ENCODE assay signal across 9 cellular contexts in genomic region chr16:78444-79145, GRCh38. TPM values are rescaled to one million over a fixed set of nuclear protein-coding genes. Genes with fewer than 3 reads are reported as not detected.
DNase-seq lines count a peak whose midpoint lies in the region; FAIRE-seq and TF ChIP-seq lines count a peak whose summit lies in the region.
"Had no signal": no experiment of that assay in that cellular context is flagged by ENCODE, and none has a peak within 500 bp of the region (broad histone marks: within the 10 kb centered on the region; RNA-seq: fewer than 3 reads in every experiment).

No MANE protein-coding gene starts in this region.

- no peak for FAIRE-seq in H1 (lab: Jason Lieb, UNC)
- FAIRE-seq: endometrium had no signal

- no peak overlapping the region for H3K14ac ChIP-seq in H1 (ENCODE audit: insufficient read length)

- peak overlapping the region; percentile 78; the same call in 1 of the 2 replicates for H3K18ac ChIP-seq in H1 (ENCODE audit: extremely low read depth, low read length)

- H2BK20ac ChIP-seq in H1 (ENCODE audit: low read length), result no peak overlapping the region

- peaks cover 15% of the 10 kb centered on the region; the same call in 1 of the 2 replicates for H3K23me2 ChIP-seq in H1 (ENCODE audit: low read depth, low read length)

- H3K27me3 ChIP-seq in H1 (replicated peaks in 1 of 4; ENCODE audit: control insufficient read depth in 3 of 4, extremely low read depth in 1 of 4, insufficient read depth in 3 of 4, low read length in 3 of 4) (peaks cover 0 to 4% (median 2%) of the 10 kb centered on the region in 4 experiments; a peak in 3 of 7 replicates), muscle layer of colon (ENCODE audit: control insufficient read depth in 1 of 2, insufficient read depth in 2 of 2, low read length in 2 of 2) (no peaks in the 10 kb centered on the region)

- no peaks in the 10 kb centered on the region for H3K79me2 ChIP-seq in H1 (ENCODE audit: control insufficient read depth in 1 of 2, insufficient read depth in 2 of 2, low read length in 2 of 2)

- H2AFZ ChIP-seq in H1 (ENCODE audit: low read length), result no peak overlapping the region

- DNase-seq in NCI-H1092 treated with DMSO at 0.1 percent for 48 hours (lab: John Stamatoyannopoulos, UW), result peak; percentile 12
- DNase-seq in NCI-H1092 (lab: John Stamatoyannopoulos, UW), result no peak
- peak; percentile 31 for DNase-seq in HEK293T (ENCODE audit: extremely low spot score)
- peak; percentile 38 for DNase-seq in RPMI7951 (ENCODE audit: low read depth)
- DNase-seq in H1 (ENCODE audit: low read depth in 1 of 2, low spot score in 2 of 2), result no peak
- DNase-seq in kidney glomerular epithelial cell (lab: John Stamatoyannopoulos, UW), result no peak
- no peak for DNase-seq in head of caudate nucleus

- no peak for TF ChIP-seq RAD21 in H1 (IDR thresholded peaks at IDR 0.05 in 1 of 2, conservative IDR thresholded peaks at IDR 0.05 in 1 of 2; ENCODE audit: low read depth in 2 of 2, low read length in 2 of 2)

- no peak overlapping the region for H2BK5ac ChIP-seq in H1 (ENCODE audit: low read depth, low read length)

- H3K9ac ChIP-seq in H1 (replicated peaks in 1 of 4; ENCODE audit: extremely low read depth in 1 of 4, low read depth in 3 of 4, low read length in 3 of 4), result peak overlapping the region in 3 of 4 experiments; percentile 13 to 76 (median 41); a peak in 3 of 7 replicates
- H3K9ac ChIP-seq in muscle layer of colon (ENCODE audit: low read length), result peak overlapping the region; percentile 53

- H3K27ac ChIP-seq in H1 (ENCODE audit: low read depth, low read length) (no peak overlapping the region), muscle layer of colon (ENCODE audit: low read depth, low read length) (peak overlapping the region; percentile 90)

- POLR2A ChIA-PET in HEK293T (lab: Yijun Ruan, JAX), result interaction anchor here (0.9 to 2.0 kb wide), 4 partner anchors 11 to 16 kb away, joined by 3 to 13 read pairs (median 4); no protein-coding TSS in a partner anchor
- POLR2A ChIA-PET in H1 (lab: Charles Lee; ENCODE audit: partially characterized antibody), result interaction anchor here (1.0 to 3.2 kb wide), 8 partner anchors 8 to 40 kb away, joined by 3 to 19 read pairs (median 3); partner anchors contain the start of genes POLR3K and SNRNP25

- H3K4ac ChIP-seq in H1 (replicated peaks; ENCODE audit: insufficient read length, low read depth, low read length), result peak overlapping the region; percentile 69

- H2BK15ac ChIP-seq in H1 (ENCODE audit: low read length), result peak overlapping the region; percentile 99; the same call in 1 of the 2 replicates

- H3K23ac ChIP-seq in H1 (ENCODE audit: insufficient read length), result no peak overlapping the region

- peak overlapping the region; percentile 78; the same call in 1 of the 2 replicates for H2AK5ac ChIP-seq in H1 (ENCODE audit: low read depth, low read length)

- H2BK12ac ChIP-seq in H1 (ENCODE audit: low read depth, low read length), result no peak overlapping the region

- WGBS in H1 (ENCODE audit: extremely low coverage in 1 of 2, insufficient coverage in 1 of 2, insufficient read length in 1 of 2, insufficient replicate concordance in 2 of 2, low coverage in 1 of 2, low lambda C conversion rate in 2 of 2, missing lambda C conversion rate in 1 of 2), 2 experiments, result 30% methylated on average over 31 of the region's 36 CpGs; no CpG with 5 or more reads in 1 of the 2 experiments

- no peak for TF ChIP-seq EP300 in H1 (IDR thresholded peaks at IDR 0.05; ENCODE audit: borderline replicate concordance in 1 of 2, low read depth in 2 of 2, low read length in 2 of 2)

- H3K56ac ChIP-seq in H1 (replicated peaks; ENCODE audit: insufficient read length, low read depth, low read length), result peak overlapping the region; percentile 90

- H3K79me1 ChIP-seq in H1 (ENCODE audit: low read depth, low read length), result no peaks in the 10 kb centered on the region

- H3K4me3 ChIP-seq in H1 (ENCODE audit: extremely low read depth in 1 of 4, insufficient read depth in 2 of 4, low read depth in 3 of 4, low read length in 4 of 4), result peak overlapping the region; percentile 54 to 78 (median 68)
- H3K4me3 ChIP-seq in muscle layer of colon (ENCODE audit: low read depth in 1 of 2, low read length in 2 of 2), result peak overlapping the region; percentile 67 to 85

- H4K91ac ChIP-seq in H1 (replicated peaks; ENCODE audit: insufficient read length, low read length), result peak overlapping the region; percentile 45

- H3K4me1 ChIP-seq in H1 (replicated peaks in 1 of 4; ENCODE audit: control insufficient read depth in 3 of 4, insufficient read depth in 4 of 4, low read length in 3 of 4) (peaks cover 6 to 54% (median 34%) of the 10 kb centered on the region in 4 experiments), muscle layer of colon (ENCODE audit: insufficient read depth, low read length) (peaks cover 32% of the 10 kb centered on the region)

- no peak for TF ChIP-seq CTCF in H1 (IDR thresholded peaks at IDR 0.05; ENCODE audit: control extremely low read depth in 1 of 3, insufficient read depth in 1 of 3, low read depth in 1 of 3, low read length in 3 of 3)

- H3K36me3 ChIP-seq in H1 (ENCODE audit: control insufficient read depth in 2 of 4, insufficient read depth in 4 of 4, low read length in 3 of 4) (peaks cover 0 to 2% (median 0%) of the 10 kb centered on the region in 4 experiments; a peak in 1 of 8 replicates), muscle layer of colon (ENCODE audit: insufficient read depth, low read length) (peaks cover 8% of the 10 kb centered on the region)

- peak overlapping the region; percentile 58; the same call in 1 of the 2 replicates for H4K8ac ChIP-seq in H1 (ENCODE audit: extremely low read depth, insufficient read depth, low read length)

- peaks cover 0 to 5% of the 10 kb centered on the region in 2 experiments for H4K20me1 ChIP-seq in H1 (replicated peaks in 1 of 2; ENCODE audit: control insufficient read depth in 1 of 2, insufficient read depth in 2 of 2, low read length in 2 of 2)

- no peak overlapping the region for H4K5ac ChIP-seq in H1 (ENCODE audit: insufficient read length, low read depth, low read length)

- CTCF ChIA-PET in HEK293T (lab: Yijun Ruan, JAX) (interaction anchor here (0.6 kb wide), 1 partner anchor 12 kb away, joined by 3 read pairs; no protein-coding TSS in a partner anchor), H1 (lab: Charles Lee; ENCODE audit: partially characterized antibody) (interaction anchor here (0.6 to 25.7 kb wide), 5 partner anchors 11 to 103 kb away, joined by 3 to 856 read pairs (median 4); partner anchors contain the start of gene RHBDF1)

- H2BK120ac ChIP-seq in H1 (replicated peaks; ENCODE audit: low read depth, low read length), result no peak overlapping the region

- intact Hi-C loops in head of caudate nucleus (cut with DNase I), result no loop called here

- peak overlapping the region; percentile 92 to 95 for H3K4me2 ChIP-seq in H1 (ENCODE audit: insufficient read depth in 1 of 2, low read depth in 2 of 2, low read length in 2 of 2)

- no peak for TF ChIP-seq POLR2A in H1 (IDR thresholded peaks at IDR 0.05; ENCODE audit: control extremely low read depth in 1 of 2, low read depth in 2 of 2, low read length in 2 of 2)

- H3K9me3 ChIP-seq in H1 (ENCODE audit: insufficient read depth in 2 of 2, low read depth in 1 of 2, low read length in 1 of 2) (no peaks in the 10 kb centered on the region), muscle layer of colon (ENCODE audit: low read length) (no peaks in the 10 kb centered on the region)

RNA-seq across cellular contexts. Expression of gene MPG, which starts 0.6 kb away (rescaled TPM):
- total RNA-seq in RPMI7951 (2014; rRNA removed; shearing (Covaris generic)), result 80.5 and 88.8 TPM in 2 replicates
- 35.8 and 37.6 TPM in 2 replicates for total RNA-seq in H1 (2021; fragmentation: NEBNext Ultra II Directional; extraction: Animal tissue kit (Norgen Biotek cat#: 25700))
- polyA plus RNA-seq in H1 (2011; rRNA removed), result 83.7 and 107 TPM in 2 replicates
- polyA plus RNA-seq in H1 (2011; cell fraction: cytosol; rRNA removed), result 62.4 TPM
- 62.1 TPM for polyA plus RNA-seq in H1 (2011; cell fraction: nucleus; rRNA removed)
- 28.1 to 43.9 TPM (median 40.6 TPM) in 4 replicates for polyA plus RNA-seq in H1 (2012, experiment 1 of 2)
- polyA plus RNA-seq in H1 (2012, experiment 2 of 2), result 59.4 TPM
- 57.3 TPM for polyA plus RNA-seq in H1 (2013, experiment 1 of 2)
- polyA plus RNA-seq in H1 (2013, experiment 2 of 2), result 56.6 TPM
- polyA minus RNA-seq in H1 (2011; rRNA and poly(A)+ RNA removed), result 7.2 and 9.8 TPM in 2 replicates
- 31.9 TPM for polyA minus RNA-seq in H1 (2011; cell fraction: cytosol; rRNA and poly(A)+ RNA removed)
- polyA minus RNA-seq in H1 (2011; cell fraction: nucleus; rRNA and poly(A)+ RNA removed), result 21.6 TPM

RNA-seq across cellular contexts. Expression of gene RHBDF1, which starts 6.2 kb away (rescaled TPM):
- total RNA-seq in RPMI7951 (2014; rRNA removed; shearing (Covaris generic)), result 14.6 and 19.9 TPM in 2 replicates
- 32.5 and 37.4 TPM in 2 replicates for total RNA-seq in H1 (2021; fragmentation: NEBNext Ultra II Directional; extraction: Animal tissue kit (Norgen Biotek cat#: 25700))
- polyA plus RNA-seq in H1 (2011; rRNA removed), result 51.6 and 76.9 TPM in 2 replicates
- 45.9 TPM for polyA plus RNA-seq in H1 (2011; cell fraction: cytosol; rRNA removed)
- polyA plus RNA-seq in H1 (2011; cell fraction: nucleus; rRNA removed), result 462 TPM
- 29.1 to 43.2 TPM (median 40.3 TPM) in 4 replicates for polyA plus RNA-seq in H1 (2012, experiment 1 of 2)
- 31.7 TPM for polyA plus RNA-seq in H1 (2012, experiment 2 of 2)
- 41.3 TPM for polyA plus RNA-seq in H1 (2013, experiment 1 of 2)
- polyA plus RNA-seq in H1 (2013, experiment 2 of 2), result 37.4 TPM
- polyA minus RNA-seq in H1 (2011; rRNA and poly(A)+ RNA removed), result 21.8 and 30.8 TPM in 2 replicates
- polyA minus RNA-seq in H1 (2011; cell fraction: cytosol; rRNA and poly(A)+ RNA removed), result 18.2 TPM
- 49.7 TPM for polyA minus RNA-seq in H1 (2011; cell fraction: nucleus; rRNA and poly(A)+ RNA removed)

RNA-seq across cellular contexts. Expression of gene SNRNP25, which starts 25.0 kb away (rescaled TPM):
- total RNA-seq in RPMI7951 (2014; rRNA removed; shearing (Covaris generic)), result 39.0 and 49.0 TPM in 2 replicates
- total RNA-seq in H1 (2021; fragmentation: NEBNext Ultra II Directional; extraction: Animal tissue kit (Norgen Biotek cat#: 25700)), result 49.6 and 58.4 TPM in 2 replicates
- 45.2 and 53.0 TPM in 2 replicates for polyA plus RNA-seq in H1 (2011; rRNA removed)
- 75.6 TPM for polyA plus RNA-seq in H1 (2011; cell fraction: cytosol; rRNA removed)
- 48.5 TPM for polyA plus RNA-seq in H1 (2011; cell fraction: nucleus; rRNA removed)
- 62.8 to 118 TPM (median 92.7 TPM) in 4 replicates for polyA plus RNA-seq in H1 (2012, experiment 1 of 2)
- polyA plus RNA-seq in H1 (2012, experiment 2 of 2), result 122 TPM
- 52.3 TPM for polyA plus RNA-seq in H1 (2013, experiment 1 of 2)
- polyA plus RNA-seq in H1 (2013, experiment 2 of 2), result 51.6 TPM
- polyA minus RNA-seq in H1 (2011; rRNA and poly(A)+ RNA removed), result 20.7 and 26.8 TPM in 2 replicates
- polyA minus RNA-seq in H1 (2011; cell fraction: cytosol; rRNA and poly(A)+ RNA removed), result 21.7 TPM
- polyA minus RNA-seq in H1 (2011; cell fraction: nucleus; rRNA and poly(A)+ RNA removed), result 18.0 TPM

RNA-seq across cellular contexts. Expression of gene POLR3K, which starts 25.2 kb away (rescaled TPM):
- 7.2 and 12.7 TPM in 2 replicates for total RNA-seq in RPMI7951 (2014; rRNA removed; shearing (Covaris generic))
- total RNA-seq in H1 (2021; fragmentation: NEBNext Ultra II Directional; extraction: Animal tissue kit (Norgen Biotek cat#: 25700)), result 45.4 and 49.6 TPM in 2 replicates
- 76.5 and 80.5 TPM in 2 replicates for polyA plus RNA-seq in H1 (2011; rRNA removed)
- polyA plus RNA-seq in H1 (2011; cell fraction: cytosol; rRNA removed), result 82.5 TPM
- 52.0 TPM for polyA plus RNA-seq in H1 (2011; cell fraction: nucleus; rRNA removed)
- polyA plus RNA-seq in H1 (2012, experiment 1 of 2), result 55.4 to 63.9 TPM (median 58.6 TPM) in 4 replicates
- 25.1 TPM for polyA plus RNA-seq in H1 (2012, experiment 2 of 2)
- 41.3 TPM for polyA plus RNA-seq in H1 (2013, experiment 1 of 2)
- polyA plus RNA-seq in H1 (2013, experiment 2 of 2), result 43.7 TPM
- polyA minus RNA-seq in H1 (2011; rRNA and poly(A)+ RNA removed), result 44.6 and 52.4 TPM in 2 replicates
- polyA minus RNA-seq in H1 (2011; cell fraction: cytosol; rRNA and poly(A)+ RNA removed), result 25.0 TPM
- 17.7 TPM for polyA minus RNA-seq in H1 (2011; cell fraction: nucleus; rRNA and poly(A)+ RNA removed)

RNA-seq across cellular contexts. Expression of gene NPRL3, which starts 59.9 kb away (rescaled TPM):
- total RNA-seq in RPMI7951 (2014; rRNA removed; shearing (Covaris generic)), result 4.6 and 6.0 TPM in 2 replicates
- total RNA-seq in H1 (2021; fragmentation: NEBNext Ultra II Directional; extraction: Animal tissue kit (Norgen Biotek cat#: 25700)), result 34.2 and 37.8 TPM in 2 replicates
- 22.9 and 37.8 TPM in 2 replicates for polyA plus RNA-seq in H1 (2011; rRNA removed)
- 12.3 TPM for polyA plus RNA-seq in H1 (2011; cell fraction: cytosol; rRNA removed)
- polyA plus RNA-seq in H1 (2011; cell fraction: nucleus; rRNA removed), result 50.7 TPM
- polyA plus RNA-seq in H1 (2012, experiment 1 of 2), result 29.5 to 47.7 TPM (median 43.8 TPM) in 4 replicates
- polyA plus RNA-seq in H1 (2012, experiment 2 of 2), result 45.1 TPM
- polyA plus RNA-seq in H1 (2013, experiment 1 of 2), result 27.6 TPM
- 24.6 TPM for polyA plus RNA-seq in H1 (2013, experiment 2 of 2)
- 18.0 and 22.1 TPM in 2 replicates for polyA minus RNA-seq in H1 (2011; rRNA and poly(A)+ RNA removed)
- 22.2 TPM for polyA minus RNA-seq in H1 (2011; cell fraction: cytosol; rRNA and poly(A)+ RNA removed)
- polyA minus RNA-seq in H1 (2011; cell fraction: nucleus; rRNA and poly(A)+ RNA removed), result 31.8 TPM

Comparison
In these comparisons a context has a peak if more than half of its experiments do, and no peak if none do; other contexts are left out.
1. DNase-seq: peak in NCI-H1092 treated with DMSO at 0.1 percent for 48 hours (single experiment), HEK293T (single experiment) and RPMI7951 (single experiment); none in NCI-H1092 (single experiment), H1 (0 of 2), kidney glomerular epithelial cell (single experiment) and head of caudate nucleus (0 of 42).